ENCODE assay signal across 20 cellular contexts in the genomic region with DNA sequence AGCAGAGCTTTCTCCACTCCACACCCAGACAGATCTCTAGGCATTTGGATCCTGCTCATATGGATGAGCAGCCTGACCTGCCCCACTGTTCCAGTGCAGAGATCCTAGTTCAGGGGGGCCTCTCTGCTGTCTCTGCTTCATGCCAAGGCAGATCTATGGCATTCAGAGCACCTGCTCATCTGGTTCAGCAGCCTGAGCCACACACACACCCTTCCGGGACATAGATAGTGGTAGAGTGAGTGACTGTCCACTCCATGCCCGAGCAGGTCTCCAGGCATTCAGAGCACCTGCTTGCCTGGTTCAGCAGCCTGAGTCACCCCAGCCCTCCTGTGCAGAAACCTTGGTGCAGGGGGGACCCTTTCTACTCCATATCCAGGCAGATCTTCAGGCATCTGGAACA.
"Had no signal": no experiment of that assay in that cellular context is flagged by ENCODE, and none has a peak within 500 bp of the region (broad histone marks: within the 10 kb centered on the region; RNA-seq: fewer than 3 reads in every experiment).

No MANE protein-coding gene starts in this region.

- H3K36me3 ChIP-seq: left lung, lower lobe of right lung, right atrium auricular region, right lobe of liver, stomach, thyroid gland, transverse colon, upper lobe of left lung, vagina had no signal

- H3K27ac Mint-ChIP-seq: immature natural killer cell; nephron; stimulated activated naive B cell treated with anti-CD40 and anti-IgM and Interleukin-4, amounts not matched to agents 10 μg/mL and 1 μg/mL and 100 μg/mL, for 72 hours had no signal

- H3K27ac ChIP-seq: left lung, lower lobe of right lung, parathyroid adenoma, right atrium auricular region, right lobe of liver, stomach, testis, thyroid gland, transverse colon, upper lobe of left lung, vagina had no signal

- H3K4me1 Mint-ChIP-seq: immature natural killer cell, nephron, neural crest cell had no signal

- DNase-seq: kidney, left lung, lower lobe of right lung, nucleus accumbens, right lobe of liver, stomach, thyroid gland, upper lobe of left lung had no signal

- FAIRE-seq: islet of Langerhans, kidney had no signal

- H3K9ac ChIP-seq: parathyroid adenoma had no signal

- H3K9me3 ChIP-seq: right lobe of liver, testis, thyroid gland had no signal

- H3K4me3 Mint-ChIP-seq: immature natural killer cell; naive thymus-derived CD8-positive, alpha-beta T cell; nephron; neural crest cell; stimulated activated naive B cell treated with anti-CD40 and anti-IgM and Interleukin-4, amounts not matched to agents 10 μg/mL and 1 μg/mL and 100 μg/mL, for 72 hours had no signal

- H3K27me3 ChIP-seq: left lung, right atrium auricular region, right lobe of liver, stomach, testis, thyroid gland, upper lobe of left lung, vagina had no signal

- H3K4me2 ChIP-seq: smooth muscle cell had no signal

- H3K4me3 ChIP-seq: left lung, lower lobe of right lung, right atrium auricular region, right lobe of liver, smooth muscle cell, stomach, testis, thyroid gland, transverse colon, upper lobe of left lung, vagina had no signal

- H3K36me3 Mint-ChIP-seq: immature natural killer cell had no signal

- H2AFZ ChIP-seq: parathyroid adenoma had no signal

- H3K4me1 ChIP-seq: left lung, lower lobe of right lung, parathyroid adenoma, right atrium auricular region, right lobe of liver, stomach, testis, thyroid gland, transverse colon, upper lobe of left lung, vagina had no signal
